Comparison of ENCODE assay signal across 8 cellular contexts in genomic region chr7:116576350-116577319, GRCh38. TPM values are rescaled to one million over a fixed set of nuclear protein-coding genes. Genes with fewer than 3 reads are reported as not detected.
DNase-seq lines count a peak whose midpoint lies in the region; ATAC-seq and TF ChIP-seq lines count a peak whose summit lies in the region.

No MANE protein-coding gene starts in this region.

- H3K4me3 ChIP-seq in AG09309 (ENCODE audit: control insufficient read depth, low read depth, low read length), result no peak overlapping the region
- no peak overlapping the region for H3K4me3 ChIP-seq in GM23338
- H3K4me3 ChIP-seq in SJSA1, result no peak overlapping the region
- H3K4me3 ChIP-seq in BE2C (ENCODE audit: low read depth, low read length), result no peak overlapping the region
- H3K4me3 ChIP-seq in HAP-1, result no peak overlapping the region

- no peaks in the 10 kb centered on the region for H3K27me3 Mint-ChIP-seq in GM23338 (ENCODE audit: insufficient read depth, low read depth, poor library complexity)
- peaks cover 4% of the 10 kb centered on the region for H3K27me3 Mint-ChIP-seq in activated naive CD4-positive, alpha-beta T cell treated with anti-CD3 and anti-CD28 coated beads, Interleukin-2, amount 10 ng/mL, durations not matched to agents 7 days and 5 days

- CTCF ChIA-PET in activated naive CD4-positive, alpha-beta T cell treated with anti-CD3 and anti-CD28 coated beads, Interleukin-2, amount 10 ng/mL, durations not matched to agents 7 days and 5 days (lab: Charles Lee), result interaction anchor here (1.0 to 1.4 kb wide), 2 partner anchors 11 to 12 kb away, joined by 4 read pairs; no protein-coding TSS in a partner anchor

- in situ Hi-C loops in HAP-1 (cut with MboI; ENCODE audit: low sequenced_read_pairs), result no loop called here

- no peak overlapping the region for H3K4me2 ChIP-seq in GM23338

- no peak overlapping the region for H3K27ac Mint-ChIP-seq in GM23338
- no peak overlapping the region for H3K27ac Mint-ChIP-seq in activated naive CD4-positive, alpha-beta T cell treated with anti-CD3 and anti-CD28 coated beads, Interleukin-2, amount 10 ng/mL, durations not matched to agents 7 days and 5 days

- no peaks in the 10 kb centered on the region for H3F3A ChIP-seq in GM23338 (replicated peaks; ENCODE audit: low read depth)

- H3K27ac ChIP-seq in GM23338 (ENCODE audit: low read depth) (no peak overlapping the region), SJSA1 (peak overlapping the region; percentile 84)

- no peaks in the 10 kb centered on the region for H3K79me2 ChIP-seq in GM23338 (replicated peaks; ENCODE audit: insufficient read depth)

- H3K9me2 ChIP-seq in GM23338 (ENCODE audit: insufficient read depth), result peaks cover 5% of the 10 kb centered on the region; the same call in 1 of the 2 replicates

- peak overlapping the region; percentile 63; the same call in 1 of the 2 replicates for H2AFZ ChIP-seq in GM23338

- H3K27me3 ChIP-seq in GM23338 (ENCODE audit: insufficient read depth) (no peaks in the 10 kb centered on the region), SJSA1 (replicated peaks) (no peaks in the 10 kb centered on the region), BE2C (no peaks in the 10 kb centered on the region), HAP-1 (ENCODE audit: low read depth) (no peaks in the 10 kb centered on the region)

- no peaks in the 10 kb centered on the region for H3K4me1 ChIP-seq in GM23338 (ENCODE audit: insufficient read depth)
- peaks cover 41% of the 10 kb centered on the region for H3K4me1 ChIP-seq in SJSA1 (replicated peaks)
- H3K4me1 ChIP-seq in BE2C, result no peaks in the 10 kb centered on the region
- peaks cover 4% of the 10 kb centered on the region; the same call in 1 of the 2 replicates for H3K4me1 ChIP-seq in HAP-1

- H3K4me3 Mint-ChIP-seq in GM23338, result no peak overlapping the region
- H3K4me3 Mint-ChIP-seq in activated naive CD4-positive, alpha-beta T cell treated with anti-CD3 and anti-CD28 coated beads, Interleukin-2, amount 10 ng/mL, durations not matched to agents 7 days and 5 days, result no peak overlapping the region

- H3K36me3 ChIP-seq in GM23338 (ENCODE audit: insufficient read depth), result no peaks in the 10 kb centered on the region
- no peaks in the 10 kb centered on the region for H3K36me3 ChIP-seq in SJSA1
- H3K36me3 ChIP-seq in BE2C, result no peaks in the 10 kb centered on the region
- no peaks in the 10 kb centered on the region for H3K36me3 ChIP-seq in HAP-1 (replicated peaks)

- ATAC-seq in GM23338, result no peak
- peak; percentile 69 for ATAC-seq in left ventricle myocardium superior

- TF ChIP-seq CTCF in AG09309 (IDR thresholded peaks at IDR 0.05; ENCODE audit: control insufficient read depth, insufficient read depth, low read depth, low read length, missing control alignments), result no peak
- 0 out of 4 replicates have a peak, but pooled peaks of 1 of the 2 experiments have one; percentile 12 for TF ChIP-seq CTCF in GM23338 (conservative IDR thresholded peaks at IDR 0.05; ENCODE audit: low read depth in 2 of 2)
- no peak for TF ChIP-seq CTCF in BE2C (IDR thresholded peaks at IDR 0.05; ENCODE audit: low read depth, low read length)

- intact Hi-C loops in left ventricle myocardium superior (cut with micrococcal nuclease), result no loop called here

- no peaks in the 10 kb centered on the region for H3K9me3 Mint-ChIP-seq in GM23338
- H3K9me3 Mint-ChIP-seq in activated naive CD4-positive, alpha-beta T cell treated with anti-CD3 and anti-CD28 coated beads, Interleukin-2, amount 10 ng/mL, durations not matched to agents 7 days and 5 days, result no peaks in the 10 kb centered on the region

- H3K36me3 Mint-ChIP-seq in GM23338 (ENCODE audit: low read depth), result no peaks in the 10 kb centered on the region
- no peaks in the 10 kb centered on the region for H3K36me3 Mint-ChIP-seq in activated naive CD4-positive, alpha-beta T cell treated with anti-CD3 and anti-CD28 coated beads, Interleukin-2, amount 10 ng/mL, durations not matched to agents 7 days and 5 days

- no peaks in the 10 kb centered on the region for H4K20me1 ChIP-seq in GM23338 (replicated peaks; ENCODE audit: insufficient read depth)

- H3K9me3 ChIP-seq in SJSA1 (replicated peaks) (no peaks in the 10 kb centered on the region), BE2C (no peaks in the 10 kb centered on the region), HAP-1 (no peaks in the 10 kb centered on the region)

- H3K4me1 Mint-ChIP-seq in GM23338, result no peaks in the 10 kb centered on the region
- H3K4me1 Mint-ChIP-seq in activated naive CD4-positive, alpha-beta T cell treated with anti-CD3 and anti-CD28 coated beads, Interleukin-2, amount 10 ng/mL, durations not matched to agents 7 days and 5 days, result no peaks in the 10 kb centered on the region

- DNase-seq in AG09309 (ENCODE audit: low read depth) (peak; percentile 87), GM23338 (ENCODE audit: low spot score) (no peak), SJSA1 (ENCODE audit: low read depth in 1 of 2, low spot score in 2 of 2) (peak; percentile 93 to 95), left ventricle myocardium superior (no peak), BE2C (no peak), HAP-1 (ENCODE audit: low spot score in 2 of 2) (no peak), SK-N-DZ (ENCODE audit: low spot score) (no peak)
- DNase-seq in activated naive CD4-positive, alpha-beta T cell treated with anti-CD3 and anti-CD28 coated beads, Interleukin-2, amount 10 ng/mL, durations not matched to agents 7 days and 5 days, result no peak

TF ChIP-seq in GM23338, 12 proteins besides CTCF, POLR2A, EP300 and RAD21 (continues in another document):
- TF ChIP-seq EZH2phosphoT487 (IDR thresholded peaks at IDR 0.05; ENCODE audit: unreplicated experiment) (no peak), STAT1 (IDR thresholded peaks at IDR 0.05; ENCODE audit: unreplicated experiment) (no peak), NANOG (IDR thresholded peaks at IDR 0.05; ENCODE audit: borderline replicate concordance) (no peak), ZNF114 (CRISPR knock-in tag; IDR thresholded peaks at IDR 0.05) (no peak), CREB1 (CRISPR knock-in tag; IDR thresholded peaks at IDR 0.05; ENCODE audit: low read depth) (no peak)
- TF ChIP-seq, protein P1, sequence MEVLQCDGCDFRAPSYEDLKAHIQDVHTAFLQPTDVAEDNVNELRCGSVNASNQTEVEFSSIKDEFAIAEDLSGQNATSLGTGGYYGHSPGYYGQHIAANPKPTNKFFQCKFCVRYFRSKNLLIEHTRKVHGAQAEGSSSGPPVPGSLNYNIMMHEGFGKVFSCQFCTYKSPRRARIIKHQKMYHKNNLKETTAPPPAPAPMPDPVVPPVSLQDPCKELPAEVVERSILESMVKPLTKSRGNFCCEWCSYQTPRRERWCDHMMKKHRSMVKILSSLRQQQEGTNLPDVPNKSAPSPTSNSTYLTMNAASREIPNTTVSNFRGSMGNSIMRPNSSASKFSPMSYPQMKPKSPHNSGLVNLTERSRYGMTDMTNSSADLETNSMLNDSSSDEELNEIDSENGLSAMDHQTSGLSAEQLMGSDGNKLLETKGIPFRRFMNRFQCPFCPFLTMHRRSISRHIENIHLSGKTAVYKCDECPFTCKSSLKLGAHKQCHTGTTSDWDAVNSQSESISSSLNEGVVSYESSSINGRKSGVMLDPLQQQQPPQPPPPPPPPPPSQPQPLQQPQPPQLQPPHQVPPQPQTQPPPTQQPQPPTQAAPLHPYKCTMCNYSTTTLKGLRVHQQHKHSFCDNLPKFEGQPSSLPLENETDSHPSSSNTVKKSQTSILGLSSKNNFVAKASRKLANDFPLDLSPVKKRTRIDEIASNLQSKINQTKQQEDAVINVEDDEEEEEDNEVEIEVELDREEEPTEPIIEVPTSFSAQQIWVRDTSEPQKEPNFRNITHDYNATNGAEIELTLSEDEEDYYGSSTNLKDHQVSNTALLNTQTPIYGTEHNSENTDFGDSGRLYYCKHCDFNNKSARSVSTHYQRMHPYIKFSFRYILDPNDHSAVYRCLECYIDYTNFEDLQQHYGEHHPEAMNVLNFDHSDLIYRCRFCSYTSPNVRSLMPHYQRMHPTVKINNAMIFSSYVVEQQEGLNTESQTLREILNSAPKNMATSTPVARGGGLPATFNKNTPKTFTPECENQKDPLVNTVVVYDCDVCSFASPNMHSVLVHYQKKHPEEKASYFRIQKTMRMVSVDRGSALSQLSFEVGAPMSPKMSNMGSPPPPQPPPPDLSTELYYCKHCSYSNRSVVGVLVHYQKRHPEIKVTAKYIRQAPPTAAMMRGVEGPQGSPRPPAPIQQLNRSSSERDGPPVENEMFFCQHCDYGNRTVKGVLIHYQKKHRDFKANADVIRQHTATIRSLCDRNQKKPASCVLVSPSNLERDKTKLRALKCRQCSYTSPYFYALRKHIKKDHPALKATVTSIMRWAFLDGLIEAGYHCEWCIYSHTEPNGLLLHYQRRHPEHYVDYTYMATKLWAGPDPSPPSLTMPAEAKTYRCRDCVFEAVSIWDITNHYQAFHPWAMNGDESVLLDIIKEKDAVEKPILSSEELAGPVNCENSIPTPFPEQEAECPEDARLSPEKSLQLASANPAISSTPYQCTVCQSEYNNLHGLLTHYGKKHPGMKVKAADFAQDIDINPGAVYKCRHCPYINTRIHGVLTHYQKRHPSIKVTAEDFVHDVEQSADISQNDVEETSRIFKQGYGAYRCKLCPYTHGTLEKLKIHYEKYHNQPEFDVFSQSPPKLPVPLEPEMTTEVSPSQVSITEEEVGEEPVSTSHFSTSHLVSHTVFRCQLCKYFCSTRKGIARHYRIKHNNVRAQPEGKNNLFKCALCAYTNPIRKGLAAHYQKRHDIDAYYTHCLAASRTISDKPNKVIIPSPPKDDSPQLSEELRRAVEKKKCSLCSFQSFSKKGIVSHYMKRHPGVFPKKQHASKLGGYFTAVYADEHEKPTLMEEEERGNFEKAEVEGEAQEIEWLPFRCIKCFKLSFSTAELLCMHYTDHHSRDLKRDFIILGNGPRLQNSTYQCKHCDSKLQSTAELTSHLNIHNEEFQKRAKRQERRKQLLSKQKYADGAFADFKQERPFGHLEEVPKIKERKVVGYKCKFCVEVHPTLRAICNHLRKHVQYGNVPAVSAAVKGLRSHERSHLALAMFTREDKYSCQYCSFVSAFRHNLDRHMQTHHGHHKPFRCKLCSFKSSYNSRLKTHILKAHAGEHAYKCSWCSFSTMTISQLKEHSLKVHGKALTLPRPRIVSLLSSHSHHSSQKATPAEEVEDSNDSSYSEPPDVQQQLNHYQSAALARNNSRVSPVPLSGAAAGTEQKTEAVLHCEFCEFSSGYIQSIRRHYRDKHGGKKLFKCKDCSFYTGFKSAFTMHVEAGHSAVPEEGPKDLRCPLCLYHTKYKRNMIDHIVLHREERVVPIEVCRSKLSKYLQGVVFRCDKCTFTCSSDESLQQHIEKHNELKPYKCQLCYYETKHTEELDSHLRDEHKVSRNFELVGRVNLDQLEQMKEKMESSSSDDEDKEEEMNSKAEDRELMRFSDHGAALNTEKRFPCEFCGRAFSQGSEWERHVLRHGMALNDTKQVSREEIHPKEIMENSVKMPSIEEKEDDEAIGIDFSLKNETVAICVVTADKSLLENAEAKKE (CRISPR knock-in tag; IDR thresholded peaks at IDR 0.05), result no peak

RNA-seq across cellular contexts. Expression of gene CAV1, which starts 51.8 kb away (rescaled TPM):
- 16.0 and 22.5 TPM in 2 replicates for total RNA-seq in GM23338 (2014; rRNA removed; shearing (Covaris generic))
- 16.0 and 21.1 TPM in 2 replicates for polyA plus RNA-seq in GM23338 (2016; fragmentation: Nextera tagmentation; extraction: Ambion mirVana)
- total RNA-seq in SJSA1 (2014; rRNA removed; shearing (Covaris generic)), result 118 and 154 TPM in 2 replicates
- 362 TPM for total RNA-seq in left ventricle myocardium superior
- polyA plus RNA-seq in BE2C (2012; ENCODE audit: insufficient read depth, insufficient read length, low read depth), result not detected
- polyA plus RNA-seq in SK-N-DZ (2014; cell fraction: cytosol; rRNA removed), result not detected in 2 replicates
- polyA plus RNA-seq in SK-N-DZ (2014; cell fraction: nucleus; rRNA removed), result not detected in 2 replicates

Comparison
In these comparisons a context has a peak if more than half of its experiments do, and no peak if none do; other contexts are left out.
1. DNase-seq: peak in AG09309 (single experiment) and SJSA1 (2 of 2); none in GM23338 (single experiment), left ventricle myocardium superior (single experiment), BE2C (single experiment), HAP-1 (0 of 2), SK-N-DZ (single experiment) and activated naive CD4-positive, alpha-beta T cell treated with anti-CD3 and anti-CD28 coated beads, Interleukin-2, amount 10 ng/mL, durations not matched to agents 7 days and 5 days (single experiment).